ENCODE assay signal across 22 cellular contexts in the genomic region with DNA sequence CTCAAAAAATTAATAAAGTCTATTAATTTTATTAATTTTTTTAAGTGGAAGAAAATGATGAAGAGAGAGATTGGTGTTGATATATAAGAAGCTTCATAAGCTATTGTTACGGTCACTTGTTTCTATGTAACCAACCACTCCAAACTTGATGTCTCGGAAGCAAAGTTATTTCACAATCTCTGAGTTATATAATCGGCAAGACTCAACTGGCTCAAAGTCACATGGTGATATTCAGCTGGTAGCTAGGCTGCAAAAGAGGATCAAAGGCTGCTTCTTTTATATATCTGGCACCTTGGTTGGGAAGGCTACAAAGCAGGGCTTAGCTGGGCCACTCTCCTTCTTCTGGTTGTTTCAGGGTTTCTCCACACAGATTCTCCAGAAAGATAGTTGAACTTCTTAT.
"Had no signal": no experiment of that assay in that cellular context is flagged by ENCODE, and none has a peak within 500 bp of the region (broad histone marks: within the 10 kb centered on the region; RNA-seq: fewer than 3 reads in every experiment).

No MANE protein-coding gene starts in this region.

- DNase-seq: colonic mucosa; effector memory CD4-positive, alpha-beta T cell; erythroblast; gastrocnemius medialis; head of caudate nucleus; mesenchymal stem cell; naive thymus-derived CD4-positive, alpha-beta T cell; stimulated activated CD4-positive, alpha-beta T cell treated with anti-CD3 and anti-CD28 coated beads, Interleukin-12 subunit alpha, Interleukin-12 subunit beta, amount 100 ng/mL, for 4 hours; stimulated activated CD4-positive, alpha-beta T cell treated with anti-CD3 and anti-CD28 coated beads, Interleukin-1b, Interleukin-23, amount 100 ng/mL, for 48 hours; stimulated activated CD4-positive, alpha-beta T cell treated with anti-CD3 and anti-CD28 coated beads, Interleukin-4, amount 100 ng/mL, for 1 hour; stimulated activated CD8-positive, alpha-beta memory T cell treated with anti-CD3 and anti-CD28 coated beads, Interleukin-4, amount 100 ng/mL, for 48 hours; stimulated activated naive CD4-positive, alpha-beta T cell; stimulated activated naive CD8-positive, alpha-beta T cell treated with anti-CD3 and anti-CD28 coated beads, Interleukin-15, amount 100 ng/mL, for 72 hours; transverse colon; upper lobe of right lung; uterus had no signal

- H2AFZ ChIP-seq: neural progenitor cell had no signal

- H3K9ac ChIP-seq: neural progenitor cell had no signal

- H3K27ac ChIP-seq: colonic mucosa, gastrocnemius medialis, neural progenitor cell, prostate gland, right atrium auricular region, suprapubic skin, transverse colon, upper lobe of right lung, uterus had no signal

- H3K4me1 ChIP-seq: colonic mucosa, gastrocnemius medialis, neural progenitor cell, prostate gland, right atrium auricular region, transverse colon, upper lobe of right lung, uterus had no signal

- H3K36me3 ChIP-seq: colonic mucosa, gastrocnemius medialis, neural progenitor cell, prostate gland, right atrium auricular region, suprapubic skin, transverse colon, upper lobe of right lung, uterus had no signal

- H3K4me2 ChIP-seq: neural progenitor cell, smooth muscle cell had no signal

- ATAC-seq: gastrocnemius medialis; naive thymus-derived CD4-positive, alpha-beta T cell; sciatic nerve; stimulated activated naive CD8-positive, alpha-beta T cell treated with anti-CD3 and anti-CD28 coated beads, Interleukin-15, amount 100 ng/mL, for 72 hours; upper lobe of right lung had no signal

- H3K4me3 ChIP-seq: colonic mucosa, gastrocnemius medialis, neural progenitor cell, prostate gland, right atrium auricular region, smooth muscle cell, suprapubic skin, transverse colon, upper lobe of right lung, uterus had no signal

- H3K27me3 ChIP-seq: colonic mucosa, gastrocnemius medialis, neural progenitor cell, right atrium auricular region, suprapubic skin, transverse colon, upper lobe of right lung, uterus had no signal

- H3K9me3 ChIP-seq: colonic mucosa, gastrocnemius medialis, prostate gland, right atrium auricular region, suprapubic skin, transverse colon, upper lobe of right lung, uterus had no signal
